9 cellular contexts compared by ENCODE assay signal in the genomic region with DNA sequence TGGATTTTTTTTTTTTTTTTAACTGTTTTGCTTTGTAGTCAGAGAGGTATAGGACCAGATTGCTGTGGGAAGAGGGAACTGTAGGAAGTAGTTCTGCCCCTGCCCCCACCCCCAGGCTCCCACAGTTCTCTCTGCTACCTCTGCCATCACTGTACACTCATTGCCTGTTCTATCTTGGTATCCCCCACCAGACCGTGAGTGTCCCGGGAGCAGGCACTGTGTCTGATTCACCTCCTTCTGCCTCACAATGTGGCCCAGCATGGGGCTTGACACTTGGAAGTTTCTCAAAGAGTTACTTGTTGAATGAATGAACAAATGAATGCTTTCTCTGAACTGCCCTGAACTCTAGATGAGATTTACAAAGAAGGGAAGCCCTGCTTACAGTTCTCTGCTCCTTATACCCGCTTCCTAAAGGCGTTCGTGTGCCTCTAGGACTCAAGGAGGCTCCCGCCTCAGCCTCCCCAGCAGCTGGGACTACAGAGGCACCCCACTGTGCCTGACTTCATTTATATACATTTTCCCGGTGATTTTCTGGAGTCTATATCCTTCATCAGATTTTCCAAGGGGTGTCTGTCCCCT. TPM values are rescaled to one million over a fixed set of nuclear protein-coding genes. Genes with fewer than 3 reads are reported as not detected.
DNase-seq lines count a peak whose midpoint lies in the region; ATAC-seq and TF ChIP-seq lines count a peak whose summit lies in the region.
"Had no signal": no experiment of that assay in that cellular context is flagged by ENCODE, and none has a peak within 500 bp of the region (broad histone marks: within the 10 kb centered on the region; RNA-seq: fewer than 3 reads in every experiment).

No MANE protein-coding gene starts in this region.

- 80 to 84% methylated on average over 7 of the region's 7 CpGs for WGBS in upper lobe of left lung, 2 donors

- TF ChIP-seq EP300 in upper lobe of left lung (IDR thresholded peaks at IDR 0.05): no peak

- DNase-seq in right atrium auricular region (ENCODE audit: low spot score) (no peak), Right ventricle myocardium inferior (ENCODE audit: missing footprints) (no peak), brain microvascular endothelial cell (peak; percentile 88), iPS-NIHi7 (ENCODE audit: extremely low spot score) (peak; percentile 52), upper lobe of left lung (no peak), uterus (no peak)
- no peak for DNase-seq in activated effector memory CD4-positive, alpha-beta T cell treated with anti-CD3 and anti-CD28 coated beads, Interleukin-2, amount 50 U/mL, for 16 hours
- DNase-seq: cerebellar nuclear complex had no signal

- ATAC-seq in Right ventricle myocardium inferior (no peak), HG03520 (IDR thresholded peaks at IDR 0.05; ENCODE audit: unreplicated experiment) (no peak), upper lobe of left lung (ENCODE audit: low FRiP score in 2 of 2) (no peak)

- no peak for TF ChIP-seq POLR2A in upper lobe of left lung (IDR thresholded peaks at IDR 0.05)
- TF ChIP-seq POLR2A in uterus (IDR thresholded peaks at IDR 0.05): no peak

- TF ChIP-seq CTCF in right atrium auricular region (IDR thresholded peaks at IDR 0.05): no peak
- no peak for TF ChIP-seq CTCF in brain microvascular endothelial cell (IDR thresholded peaks at IDR 0.05; ENCODE audit: low read depth, low read length, missing control alignments)
- no peak for TF ChIP-seq CTCF in upper lobe of left lung (IDR thresholded peaks at IDR 0.05)
- TF ChIP-seq CTCF in uterus (IDR thresholded peaks at IDR 0.05): no peak

- H3K36me3 ChIP-seq in right atrium auricular region: no peaks in the 10 kb centered on the region
- H3K36me3 ChIP-seq in brain microvascular endothelial cell (replicated peaks): no peaks in the 10 kb centered on the region
- H3K36me3 ChIP-seq in upper lobe of left lung: no peaks in the 10 kb centered on the region
- no peaks in the 10 kb centered on the region for H3K36me3 ChIP-seq in uterus

- intact Hi-C loops in Right ventricle myocardium inferior (cut with DNase I) (no loop called here), uterus (cut with DNase I; ENCODE audit: low total_unique reads) (no loop called here)

- H3K9me3 ChIP-seq in right atrium auricular region (no peaks in the 10 kb centered on the region), upper lobe of left lung (no peaks in the 10 kb centered on the region), uterus (no peaks in the 10 kb centered on the region)

- H3K27me3 ChIP-seq in right atrium auricular region: no peaks in the 10 kb centered on the region
- H3K27me3 ChIP-seq in brain microvascular endothelial cell (replicated peaks): no peaks in the 10 kb centered on the region
- no peaks in the 10 kb centered on the region for H3K27me3 ChIP-seq in upper lobe of left lung
- no peaks in the 10 kb centered on the region for H3K27me3 ChIP-seq in uterus

- peak overlapping the region; percentile 71 to 85 for H3K27ac ChIP-seq in right atrium auricular region
- H3K27ac ChIP-seq in brain microvascular endothelial cell: peak overlapping the region; percentile 73
- H3K27ac ChIP-seq in upper lobe of left lung: no peak overlapping the region
- H3K27ac ChIP-seq in uterus: no peak overlapping the region

- H3K4me3 ChIP-seq in right atrium auricular region (no peak overlapping the region), brain microvascular endothelial cell (ENCODE audit: low read depth, low read length) (no peak overlapping the region), upper lobe of left lung (no peak overlapping the region), uterus (no peak overlapping the region)

- H3K4me1 ChIP-seq in right atrium auricular region: peaks cover 0 to 23% of the 10 kb centered on the region in 2 donors
- H3K4me1 ChIP-seq in upper lobe of left lung: peaks cover 10 to 15% (median 11%) of the 10 kb centered on the region in 4 donors
- H3K4me1 ChIP-seq in uterus: no peaks in the 10 kb centered on the region

- in situ Hi-C loops in brain microvascular endothelial cell (cut with HindIII; ENCODE audit: low pct_ligation_motif_present, low sequenced_read_pairs): no loop called here

RNA-seq across cellular contexts. Expression of a gene that starts 27.1 kb away (rescaled TPM):
- 10 to 100 TPM; 27.7 to 35.0 TPM for total RNA-seq in right atrium auricular region
- 30.9 TPM for total RNA-seq in Right ventricle myocardium inferior
- 10 to 100 TPM; 26.1 to 77.2 (median 40.6) TPM for total RNA-seq in upper lobe of left lung
- 10 to 100 TPM in 2 of 4 donors, 1 to 10 TPM in 2; 5.6 to 37.5 (median 17.0) TPM for total RNA-seq in uterus

Comparison
In these comparisons a context has a peak if more than half of its experiments do, and no peak if none do; other contexts are left out.
1. DNase-seq: peak in brain microvascular endothelial cell (single experiment) and iPS-NIHi7 (single experiment); none in right atrium auricular region (single experiment), Right ventricle myocardium inferior (single experiment), activated effector memory CD4-positive, alpha-beta T cell treated with anti-CD3 and anti-CD28 coated beads, Interleukin-2, amount 50 U/mL, for 16 hours (single experiment), upper lobe of left lung (0 of 2) and uterus (0 of 2).
2. H3K27ac ChIP-seq: peak in right atrium auricular region (2 of 2) and brain microvascular endothelial cell (single experiment); none in upper lobe of left lung (0 of 4) and uterus (0 of 2).